8 cellular contexts compared by ENCODE assay signal in genomic region chr10:103592186-103593021, GRCh38.
DNase-seq lines count a peak whose midpoint lies in the region; ATAC-seq, FAIRE-seq and TF ChIP-seq lines count a peak whose summit lies in the region.

No MANE protein-coding gene starts in this region.

- TF ChIP-seq CTCF in ascending aorta (IDR thresholded peaks at IDR 0.05) (peak in 2 of 3 experiments; percentile 41 to 47), kidney (IDR thresholded peaks at IDR 0.05; ENCODE audit: borderline replicate concordance, extremely low read depth, insufficient read depth) (peak; percentile 39)

- H3K4me3 ChIP-seq in ascending aorta (no peak overlapping the region), kidney (ENCODE audit: low read length in 2 of 2) (no peak overlapping the region)

- H3K4me1 ChIP-seq in ascending aorta = peaks cover 0 to 3% of the 10 kb centered on the region in 2 donors
- no peaks in the 10 kb centered on the region for H3K4me1 ChIP-seq in kidney (ENCODE audit: control insufficient read depth in 1 of 2, insufficient read depth in 1 of 2, low read depth in 1 of 2, low read length in 2 of 2)

- peak; percentile 64 for ATAC-seq in HG02678 (IDR thresholded peaks at IDR 0.05; ENCODE audit: unreplicated experiment)
- ATAC-seq in HG02840 (IDR thresholded peaks at IDR 0.05; ENCODE audit: low FRiP score, unreplicated experiment) = no peak

- H3K27me3 ChIP-seq in ascending aorta = no peaks in the 10 kb centered on the region

- H3K36me3 ChIP-seq in ascending aorta = peaks cover 0 to 4% of the 10 kb centered on the region in 2 donors
- no peaks in the 10 kb centered on the region for H3K36me3 ChIP-seq in kidney (ENCODE audit: control insufficient read depth in 1 of 2, insufficient read depth in 2 of 2, low read length in 2 of 2)

- DNase-seq in NCI-H1436 (lab: John Stamatoyannopoulos, UW) (peak; percentile 38), NCI-H1436 treated with DMSO at 0.1 percent for 48 hours (lab: John Stamatoyannopoulos, UW) (no peak), RPMI8226 (peak; percentile 51), ascending aorta (ENCODE audit: low spot score in 2 of 2) (no peak), kidney (no peak)
- peak; percentile 28 to 37 for DNase-seq in stimulated activated CD8-positive, alpha-beta memory T cell treated with anti-CD3 and anti-CD28 coated beads, Interleukin-2, amount 100 ng/mL, for 48 hours (ENCODE audit: low read depth in 2 of 2)

- H3K9me3 ChIP-seq in ascending aorta (peaks cover 0 to 4% of the 10 kb centered on the region in 2 donors), kidney (ENCODE audit: control insufficient read depth in 1 of 2, low read length in 2 of 2) (no peaks in the 10 kb centered on the region)

- H3K27ac ChIP-seq in ascending aorta (no peak overlapping the region), kidney (ENCODE audit: low read depth in 2 of 2, low read length in 2 of 2) (no peak overlapping the region)

- no peak overlapping the region for H3K9ac ChIP-seq in kidney (ENCODE audit: low read length in 2 of 2)

- no peak for FAIRE-seq in kidney (lab: Jason Lieb, UNC)

- intact Hi-C loops in ascending aorta (cut with DNase I) = no loop called here
- intact Hi-C loops in kidney (cut with DNase I) = no loop called here

Comparison
In these comparisons a context has a peak if more than half of its experiments do, and no peak if none do; other contexts are left out.
1. DNase-seq: peak in NCI-H1436 (single experiment), RPMI8226 (single experiment) and stimulated activated CD8-positive, alpha-beta memory T cell treated with anti-CD3 and anti-CD28 coated beads, Interleukin-2, amount 100 ng/mL, for 48 hours (2 of 2); none in NCI-H1436 treated with DMSO at 0.1 percent for 48 hours (single experiment), ascending aorta (0 of 2) and kidney (single experiment).